In the genomic region with DNA sequence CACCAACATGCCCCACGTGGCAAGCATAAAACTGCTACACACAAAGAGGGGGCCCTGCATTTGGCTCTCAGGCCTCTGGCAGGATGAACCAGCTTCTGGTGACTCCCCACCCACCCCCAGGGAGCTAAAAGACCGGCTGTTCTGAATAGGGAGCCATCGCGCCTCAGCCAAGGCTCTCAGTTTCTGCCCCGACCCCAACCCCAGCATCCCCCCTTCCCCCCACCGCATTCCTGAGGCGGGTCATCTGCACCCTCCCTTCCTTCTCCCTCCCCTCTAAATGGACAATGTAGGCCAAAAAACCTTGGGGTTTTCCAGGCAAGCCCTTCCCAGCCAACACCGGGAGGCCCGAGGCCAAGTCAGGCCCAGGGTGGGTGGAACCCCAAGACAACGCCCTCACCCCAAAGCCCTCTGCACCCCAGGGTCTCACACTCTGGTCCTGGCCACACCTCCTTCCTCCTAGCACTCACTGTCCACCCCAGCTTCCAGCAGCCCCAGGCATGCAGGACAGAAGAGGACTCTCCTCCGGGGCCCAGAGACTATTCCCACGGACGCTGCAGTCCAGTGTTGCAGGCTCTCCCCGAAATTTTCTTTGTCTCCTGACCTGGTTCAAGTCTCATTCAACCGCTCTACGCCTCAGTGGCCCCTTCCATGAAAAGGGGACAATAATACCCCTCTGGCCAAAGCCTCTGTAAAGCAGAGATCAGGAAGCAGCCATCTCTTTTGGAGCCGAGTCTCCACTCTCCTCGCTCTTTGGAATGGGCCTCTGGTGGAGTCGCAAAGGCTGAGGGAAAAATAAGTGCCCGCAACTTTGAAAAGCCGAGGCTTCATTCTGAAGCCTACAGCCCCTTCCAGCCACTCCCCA, we compare ENCODE assay signal across 11 cellular contexts. TPM values are rescaled to one million over a fixed set of nuclear protein-coding genes. Genes with fewer than 3 reads are reported as not detected.
A peak's percentile ranks its signal among the peaks of the same experiment; 100 is the strongest.
DNase-seq lines count a peak whose midpoint lies in the region; ATAC-seq and TF ChIP-seq lines count a peak whose summit lies in the region.
"Had no signal": no experiment of that assay in that cellular context is flagged by ENCODE, and none has a peak within 500 bp of the region (broad histone marks: within the 10 kb centered on the region; RNA-seq: fewer than 3 reads in every experiment).

No MANE protein-coding gene starts in this region.

- peak overlapping the region; percentile 80 for H3K4me3 ChIP-seq in coronary artery

- peaks cover 3% of the 10 kb centered on the region for H3K36me3 Mint-ChIP-seq in activated naive CD8-positive, alpha-beta T cell treated with anti-CD3 and anti-CD28 coated beads for 36 hours
- no peaks in the 10 kb centered on the region for H3K36me3 Mint-ChIP-seq in activated naive CD8-positive, alpha-beta T cell treated with anti-CD3 and anti-CD28 coated beads, Interleukin-2, amount 50 U/mL, for 24 hours (ENCODE audit: low read depth)
- H3K36me3 Mint-ChIP-seq in neural crest cell (ENCODE audit: low read depth) (no peaks in the 10 kb centered on the region), type B pancreatic cell (no peaks in the 10 kb centered on the region)

- H3K27me3 Mint-ChIP-seq in activated naive CD8-positive, alpha-beta T cell treated with anti-CD3 and anti-CD28 coated beads for 36 hours = peaks cover 51% of the 10 kb centered on the region
- peaks cover 39% of the 10 kb centered on the region for H3K27me3 Mint-ChIP-seq in activated naive CD8-positive, alpha-beta T cell treated with anti-CD3 and anti-CD28 coated beads, Interleukin-2, amount 50 U/mL, for 24 hours
- H3K27me3 Mint-ChIP-seq in neural crest cell (ENCODE audit: low read depth) (peaks cover 71% of the 10 kb centered on the region), type B pancreatic cell (peaks cover 43% of the 10 kb centered on the region)

- no peak for ATAC-seq in activated naive CD8-positive, alpha-beta T cell treated with anti-CD3 and anti-CD28 coated beads, Interleukin-2, amount 50 U/mL, for 24 hours
- ATAC-seq in HG02973 (IDR thresholded peaks at IDR 0.05; ENCODE audit: unreplicated experiment) = no peak

- no peak overlapping the region for H3K27ac Mint-ChIP-seq in activated naive CD8-positive, alpha-beta T cell treated with anti-CD3 and anti-CD28 coated beads for 36 hours
- no peak overlapping the region for H3K27ac Mint-ChIP-seq in activated naive CD8-positive, alpha-beta T cell treated with anti-CD3 and anti-CD28 coated beads, Interleukin-2, amount 50 U/mL, for 24 hours
- H3K27ac Mint-ChIP-seq in neural crest cell (ENCODE audit: unreplicated experiment) (no peak overlapping the region), type B pancreatic cell (no peak overlapping the region)

- TF ChIP-seq CTCF in coronary artery (IDR thresholded peaks at IDR 0.05) = no peak
- TF ChIP-seq CTCF in neural crest cell (conservative IDR thresholded peaks at IDR 0.05) = no peak
- TF ChIP-seq CTCF in type B pancreatic cell (conservative IDR thresholded peaks at IDR 0.05) = no peak

- peaks cover 19% of the 10 kb centered on the region for H3K4me1 Mint-ChIP-seq in activated naive CD8-positive, alpha-beta T cell treated with anti-CD3 and anti-CD28 coated beads for 36 hours
- peaks cover 12% of the 10 kb centered on the region for H3K4me1 Mint-ChIP-seq in activated naive CD8-positive, alpha-beta T cell treated with anti-CD3 and anti-CD28 coated beads, Interleukin-2, amount 50 U/mL, for 24 hours
- peaks cover 34% of the 10 kb centered on the region for H3K4me1 Mint-ChIP-seq in neural crest cell
- peaks cover 14% of the 10 kb centered on the region for H3K4me1 Mint-ChIP-seq in type B pancreatic cell (ENCODE audit: unreplicated experiment)

- peaks cover 3% of the 10 kb centered on the region for H3K9me3 Mint-ChIP-seq in activated naive CD8-positive, alpha-beta T cell treated with anti-CD3 and anti-CD28 coated beads for 36 hours
- no peaks in the 10 kb centered on the region for H3K9me3 Mint-ChIP-seq in activated naive CD8-positive, alpha-beta T cell treated with anti-CD3 and anti-CD28 coated beads, Interleukin-2, amount 50 U/mL, for 24 hours
- H3K9me3 Mint-ChIP-seq in neural crest cell = no peaks in the 10 kb centered on the region
- H3K9me3 Mint-ChIP-seq in type B pancreatic cell = no peaks in the 10 kb centered on the region

- peak overlapping the region; percentile 29 for H3K4me3 Mint-ChIP-seq in activated naive CD8-positive, alpha-beta T cell treated with anti-CD3 and anti-CD28 coated beads for 36 hours
- H3K4me3 Mint-ChIP-seq in activated naive CD8-positive, alpha-beta T cell treated with anti-CD3 and anti-CD28 coated beads, Interleukin-2, amount 50 U/mL, for 24 hours = no peak overlapping the region
- peak overlapping the region; percentile 66 for H3K4me3 Mint-ChIP-seq in neural crest cell
- H3K4me3 Mint-ChIP-seq in type B pancreatic cell = peak overlapping the region; percentile 76

- DNase-seq in activated naive CD8-positive, alpha-beta T cell treated with anti-CD3 and anti-CD28 coated beads for 36 hours = no peak
- no peak for DNase-seq in activated naive CD8-positive, alpha-beta T cell treated with anti-CD3 and anti-CD28 coated beads, Interleukin-2, amount 50 U/mL, for 24 hours
- peak; percentile 72 for DNase-seq in coronary artery (ENCODE audit: low spot score)
- no peak for DNase-seq in neural crest cell (ENCODE audit: low read depth, low spot score)
- DNase-seq in type B pancreatic cell (ENCODE audit: extremely low spot score, unreplicated experiment) = peak; percentile 60
- DNase-seq in stimulated activated naive CD4-positive, alpha-beta T cell (lab: John Stamatoyannopoulos, UW) = no peak
- no peak for DNase-seq in NCI-H1105 (lab: John Stamatoyannopoulos, UW)
- DNase-seq: NCI-H2107 had no signal

- H3K27ac ChIP-seq in coronary artery = peak overlapping the region; percentile 62 to 90
- H3K27ac ChIP-seq: psoas muscle had no signal

RNA-seq across cellular contexts. Expression of a gene that starts 5.5 kb away (rescaled TPM):
- not detected for total RNA-seq in activated naive CD8-positive, alpha-beta T cell treated with anti-CD3 and anti-CD28 coated beads for 36 hours
- 15.4 and 16.4 TPM in 2 replicates for total RNA-seq in neural crest cell
- total RNA-seq in type B pancreatic cell (ENCODE audit: low replicate concordance) = 5.4 and 23.6 TPM in 2 replicates
- total RNA-seq: IMR-90 had no signal

Comparison
In these comparisons a context has a peak if more than half of its experiments do, and no peak if none do; other contexts are left out.
1. DNase-seq: peak in coronary artery (single experiment) and type B pancreatic cell (single experiment); none in activated naive CD8-positive, alpha-beta T cell treated with anti-CD3 and anti-CD28 coated beads for 36 hours (single experiment), activated naive CD8-positive, alpha-beta T cell treated with anti-CD3 and anti-CD28 coated beads, Interleukin-2, amount 50 U/mL, for 24 hours (single experiment), neural crest cell (single experiment), stimulated activated naive CD4-positive, alpha-beta T cell (0 of 6) and NCI-H1105 (single experiment).